Comparison of ENCODE assay signal across 8 cellular contexts in genomic region chr1:33298623-33299277, GRCh38. TPM values are rescaled to one million over a fixed set of nuclear protein-coding genes. Genes with fewer than 3 reads are reported as not detected.
DNase-seq lines count a peak whose midpoint lies in the region; ATAC-seq, FAIRE-seq and TF ChIP-seq lines count a peak whose summit lies in the region.

No MANE protein-coding gene starts in this region.

- DNase-seq in AG04450 (ENCODE audit: low read depth, low spot score), result no peak
- DNase-seq in NCI-H2196 treated with DMSO at 0.1 percent for 48 hours (lab: John Stamatoyannopoulos, UW; ENCODE audit: unreplicated experiment), result peak; percentile 54
- DNase-seq in activated CD4-positive, alpha-beta T cell treated with anti-CD3 and anti-CD28 coated beads for 24 hours (ENCODE audit: low read depth in 2 of 2), result peak; percentile 29 to 45
- DNase-seq in HepG2 (ENCODE audit: low spot score), result peak; percentile 54
- DNase-seq in stimulated activated CD8-positive, alpha-beta memory T cell treated with anti-CD3 and anti-CD28 coated beads, Interleukin-12 subunit alpha, Interleukin-12 subunit beta, amount 100 ng/mL, for 24 hours (ENCODE audit: extremely low read depth), result peak; percentile 20

- H3K36me3 ChIP-seq in HepG2 (replicated peaks in 1 of 2; ENCODE audit: control insufficient read depth in 1 of 2, insufficient read depth in 2 of 2, low read length in 2 of 2), result peaks cover 11 to 42% of the 10 kb centered on the region in 2 experiments; a peak in 4 of 5 replicates

- no peak overlapping the region for H3K4me2 ChIP-seq in HepG2 (ENCODE audit: low read depth, low read length)

- CTCF ChIA-PET in AG04450 (lab: Charles Lee), result interaction anchor here (0.6 to 10.7 kb wide), 20 partner anchors 9 to 314 kb away, joined by 3 to 212 read pairs (median 5); partner anchors contain the start of gene ZSCAN20
- CTCF ChIA-PET in HepG2 (lab: Yijun Ruan, JAX; ENCODE audit: low intra/inter-chr PET ratio, low total read pairs), result interaction anchor here (1.5 to 2.9 kb wide), 2 partner anchors 68 to 80 kb away, joined by 12 to 14 read pairs; no protein-coding TSS in a partner anchor

- H3K9me3 ChIP-seq in AG04450 (ENCODE audit: control insufficient read depth, insufficient read depth, low read length) (no peaks in the 10 kb centered on the region), HepG2 (ENCODE audit: low read length) (no peaks in the 10 kb centered on the region)

- FAIRE-seq in HepG2 (lab: Jason Lieb, UNC), result peak; percentile 67

- 72% methylated on average over 15 of the region's 18 CpGs for WGBS in HepG2 (ENCODE audit: low lambda C conversion rate)

- ATAC-seq in GM19351 (IDR thresholded peaks at IDR 0.05; ENCODE audit: unreplicated experiment), result peak; percentile 75
- peak; percentile 82 for ATAC-seq in HepG2
- no peak for ATAC-seq in GM21360 (IDR thresholded peaks at IDR 0.05; ENCODE audit: unreplicated experiment)

- H3K9ac ChIP-seq in HepG2 (ENCODE audit: insufficient read depth, low read depth, low read length), result no peak overlapping the region

- peak; percentile 95 for TF ChIP-seq CTCF in AG04450 (IDR thresholded peaks at IDR 0.05; ENCODE audit: low read depth, low read length)
- peak; percentile 84 for TF ChIP-seq CTCF in HepG2 (CRISPR knock-in tag; IDR thresholded peaks at IDR 0.05)

- TF ChIP-seq POLR2A in HepG2 (IDR thresholded peaks at IDR 0.05; ENCODE audit: insufficient read depth in 1 of 2, low read depth in 2 of 2, low read length in 2 of 2), result no peak

- peaks cover 13% of the 10 kb centered on the region for H3K4me1 ChIP-seq in HepG2 (ENCODE audit: insufficient read depth, low read length)

- H3K27ac ChIP-seq in AG04450 (ENCODE audit: low read depth, low read length), result no peak overlapping the region
- peak overlapping the region; percentile 23 for H3K27ac ChIP-seq in cingulate gyrus (ENCODE audit: low read depth, low read length)
- no peak overlapping the region for H3K27ac ChIP-seq in HepG2 (ENCODE audit: extremely low read length, insufficient read depth, low read length)

- H3K4me3 ChIP-seq in AG04450 (ENCODE audit: low read depth, low read length) (no peak overlapping the region), HepG2 (replicated peaks in 1 of 3; ENCODE audit: insufficient read depth in 1 of 3, low read depth in 2 of 3, low read length in 3 of 3) (no peak overlapping the region)

- no peak for TF ChIP-seq EP300 in HepG2 (IDR thresholded peaks at IDR 0.05; ENCODE audit: low read depth in 2 of 2, low read length in 2 of 2)
- no peak for TF ChIP-seq EP300 in HepG2 (CRISPR knock-in tag; IDR thresholded peaks at IDR 0.05; ENCODE audit: borderline replicate concordance)

- no peak overlapping the region for H2AFZ ChIP-seq in HepG2 (ENCODE audit: low read length)

- intact Hi-C loops in HepG2 (cut with micrococcal nuclease; ENCODE audit: unreplicated experiment), result loop anchor here (5.0 kb wide), 1 partner anchor 159 kb away; no protein-coding TSS in a partner anchor

- POLR2A ChIA-PET in AG04450 (lab: Yijun Ruan, JAX) (interaction anchor here (0.5 to 0.6 kb wide), 2 partner anchors 162 to 650 kb away, joined by 7 to 11 read pairs; no protein-coding TSS in a partner anchor), HepG2 (lab: Yijun Ruan, JAX) (no interaction called here)

- no TSS peak for BruUV-seq in HepG2 (replicated peaks; lab: Mats Ljungman, UMichigan)

- in situ Hi-C loops in HepG2 (cut with HindIII; ENCODE audit: extremely low pct_ligation_motif_present, low pct_unique_long_range_greater_than_20kb), result loop anchor here (5.0 kb wide), 2 partner anchors 69 to 81 kb away; no protein-coding TSS in a partner anchor

- no peaks in the 10 kb centered on the region for H3K79me2 ChIP-seq in HepG2 (ENCODE audit: insufficient read depth, low read length)

- H4K20me1 ChIP-seq in HepG2 (ENCODE audit: insufficient read depth, low read length), result no peaks in the 10 kb centered on the region

- peak; percentile 78 for TF ChIP-seq RAD21 in HepG2 (CRISPR knock-in tag; IDR thresholded peaks at IDR 0.05)

- H3K27me3 ChIP-seq in AG04450 (ENCODE audit: control insufficient read depth, insufficient read depth, low read length) (no peaks in the 10 kb centered on the region), HepG2 (ENCODE audit: control insufficient read depth in 1 of 2, insufficient read depth in 2 of 2, low read length in 2 of 2) (no peaks in the 10 kb centered on the region)

TF ChIP-seq in HepG2, 621 proteins besides CTCF, POLR2A, EP300 and RAD21 (continues in another document):
- no peak for TF ChIP-seq REST (IDR thresholded peaks at IDR 0.05; ENCODE audit: borderline replicate concordance in 1 of 2, low read depth in 1 of 2, low read length in 2 of 2)

RNA-seq across cellular contexts. Expression of gene A3GALT2, which starts 22.1 kb away (rescaled TPM):
- not detected in 2 replicates for polyA plus RNA-seq in AG04450 (2011; rRNA removed)
- polyA minus RNA-seq in AG04450 (2011; rRNA and poly(A)+ RNA removed), result not detected in 2 replicates
- not detected in 2 replicates for total RNA-seq in HepG2 (2016; rRNA removed; fragmentation: Illumina TruSeq; extraction: Trizol)
- not detected in 2 replicates for total RNA-seq in HepG2 (2016; cell fraction: cytosol; rRNA removed; fragmentation: Illumina TruSeq; extraction: Trizol; ENCODE audit: low read depth)
- total RNA-seq in HepG2 (2016; cell fraction: insoluble cytoplasmic fraction; rRNA removed; fragmentation: Illumina TruSeq; extraction: Trizol), result not detected in 2 replicates
- not detected in 2 replicates for total RNA-seq in HepG2 (2016; cell fraction: membrane; rRNA removed; fragmentation: Illumina TruSeq; extraction: Trizol)
- not detected in 2 replicates for total RNA-seq in HepG2 (2016; cell fraction: nucleus; rRNA removed; fragmentation: Illumina TruSeq; extraction: Trizol)
- polyA plus RNA-seq in HepG2 (2011; rRNA removed), result not detected in 2 replicates
- polyA plus RNA-seq in HepG2 (2011; cell fraction: cytosol; rRNA removed), result not detected in 2 replicates
- polyA plus RNA-seq in HepG2 (2011; cell fraction: nucleus; rRNA removed), result not detected in 2 replicates
- not detected in 2 replicates for polyA plus RNA-seq in HepG2 (2012)
- not detected in 2 replicates for polyA plus RNA-seq in HepG2 (2016; cell fraction: cytosol; fragmentation: Illumina TruSeq; extraction: Trizol; ENCODE audit: low read depth)
- not detected in 2 replicates for polyA plus RNA-seq in HepG2 (2016; cell fraction: insoluble cytoplasmic fraction; fragmentation: Illumina TruSeq; extraction: Trizol; ENCODE audit: low read depth)
- polyA plus RNA-seq in HepG2 (2016; cell fraction: membrane; fragmentation: Illumina TruSeq; extraction: Trizol; ENCODE audit: low read depth), result not detected in 2 replicates
- not detected in 2 replicates for polyA plus RNA-seq in HepG2 (2016; cell fraction: nucleus; fragmentation: Illumina TruSeq; extraction: Trizol; ENCODE audit: insufficient read depth, low read depth)
- not detected in 2 replicates for polyA minus RNA-seq in HepG2 (2011; rRNA and poly(A)+ RNA removed; ENCODE audit: low replicate concordance)
- polyA minus RNA-seq in HepG2 (2011; cell fraction: cytosol; rRNA and poly(A)+ RNA removed), result not detected in 2 replicates
- not detected in 2 replicates for polyA minus RNA-seq in HepG2 (2011; cell fraction: nucleus; rRNA and poly(A)+ RNA removed)

RNA-seq across cellular contexts. Expression of gene ZNF362, which starts 42.5 kb away (rescaled TPM):
- polyA plus RNA-seq in AG04450 (2011; rRNA removed) (9.0 and 11.8 TPM in 2 replicates), HepG2 (2011; rRNA removed) (14.2 and 16.6 TPM in 2 replicates)
- polyA minus RNA-seq in AG04450 (2011; rRNA and poly(A)+ RNA removed), result 16.4 and 27.1 TPM in 2 replicates
- 8.3 TPM in 2 replicates for total RNA-seq in HepG2 (2016; rRNA removed; fragmentation: Illumina TruSeq; extraction: Trizol)
- 6.7 and 7.0 TPM in 2 replicates for total RNA-seq in HepG2 (2016; cell fraction: cytosol; rRNA removed; fragmentation: Illumina TruSeq; extraction: Trizol; ENCODE audit: low read depth)
- total RNA-seq in HepG2 (2016; cell fraction: insoluble cytoplasmic fraction; rRNA removed; fragmentation: Illumina TruSeq; extraction: Trizol), result 7.8 and 9.0 TPM in 2 replicates
- total RNA-seq in HepG2 (2016; cell fraction: membrane; rRNA removed; fragmentation: Illumina TruSeq; extraction: Trizol), result 16.5 and 17.3 TPM in 2 replicates
- 6.2 and 7.0 TPM in 2 replicates for total RNA-seq in HepG2 (2016; cell fraction: nucleus; rRNA removed; fragmentation: Illumina TruSeq; extraction: Trizol)
- 5.7 and 9.0 TPM in 2 replicates for polyA plus RNA-seq in HepG2 (2011; cell fraction: cytosol; rRNA removed)
- 18.1 and 28.2 TPM in 2 replicates for polyA plus RNA-seq in HepG2 (2011; cell fraction: nucleus; rRNA removed)
- 14.1 and 14.8 TPM in 2 replicates for polyA plus RNA-seq in HepG2 (2012)
- 9.7 and 10.9 TPM in 2 replicates for polyA plus RNA-seq in HepG2 (2016; cell fraction: cytosol; fragmentation: Illumina TruSeq; extraction: Trizol; ENCODE audit: low read depth)
- polyA plus RNA-seq in HepG2 (2016; cell fraction: insoluble cytoplasmic fraction; fragmentation: Illumina TruSeq; extraction: Trizol; ENCODE audit: low read depth), result 16.7 and 21.5 TPM in 2 replicates
- 25.7 and 28.3 TPM in 2 replicates for polyA plus RNA-seq in HepG2 (2016; cell fraction: membrane; fragmentation: Illumina TruSeq; extraction: Trizol; ENCODE audit: low read depth)
- polyA plus RNA-seq in HepG2 (2016; cell fraction: nucleus; fragmentation: Illumina TruSeq; extraction: Trizol; ENCODE audit: insufficient read depth, low read depth), result 26.0 and 26.9 TPM in 2 replicates
- polyA minus RNA-seq in HepG2 (2011; rRNA and poly(A)+ RNA removed; ENCODE audit: low replicate concordance), result 11.9 and 29.1 TPM in 2 replicates
- 9.2 and 12.5 TPM in 2 replicates for polyA minus RNA-seq in HepG2 (2011; cell fraction: cytosol; rRNA and poly(A)+ RNA removed)
- polyA minus RNA-seq in HepG2 (2011; cell fraction: nucleus; rRNA and poly(A)+ RNA removed), result 6.3 and 7.6 TPM in 2 replicates
